9 cellular contexts compared by ENCODE assay signal in genomic region chr7:27169658-27170493, GRCh38. TPM values are rescaled to one million over a fixed set of nuclear protein-coding genes. Genes with fewer than 3 reads are reported as not detected.
A peak's percentile ranks its signal among the peaks of the same experiment; 100 is the strongest.
DNase-seq lines count a peak whose midpoint lies in the region; ATAC-seq and TF ChIP-seq lines count a peak whose summit lies in the region.
"Had no signal": no experiment of that assay in that cellular context is flagged by ENCODE, and none has a peak within 500 bp of the region (broad histone marks: within the 10 kb centered on the region; RNA-seq: fewer than 3 reads in every experiment).

No MANE protein-coding gene starts in this region.

- peaks cover 53% of the 10 kb centered on the region for H3K4me1 ChIP-seq in lower lobe of right lung

- peak; percentile 3; the same call in 1 of the 3 replicates for ATAC-seq in SK-N-SH treated with all-trans-retinoic acid at 6 μM for 48 hours
- no peak for ATAC-seq in lower lobe of right lung
- ATAC-seq in HG03095 (IDR thresholded peaks at IDR 0.05; ENCODE audit: unreplicated experiment): no peak

- intact Hi-C loops in lower lobe of right lung (cut with DNase I): no loop called here

- no peaks in the 10 kb centered on the region for H3K9me3 ChIP-seq in lower lobe of right lung
- H3K9me3 ChIP-seq: adrenal gland had no signal

- H3K27me3 ChIP-seq in lower lobe of right lung (ENCODE audit: low read depth): peaks cover 100% of the 10 kb centered on the region

- H3K36me3 ChIP-seq in lower lobe of right lung: no peaks in the 10 kb centered on the region
- H3K36me3 ChIP-seq: adrenal gland had no signal

- TF ChIP-seq CTCF in 22Rv1 (IDR thresholded peaks at IDR 0.05): 0 out of 2 replicates have a peak, but pooled peaks have one; percentile 13
- no peak for TF ChIP-seq CTCF in lower lobe of right lung (IDR thresholded peaks at IDR 0.05)

- DNase-seq in GM04504 (ENCODE audit: low read depth) (peak; percentile 29), lower lobe of right lung (peak; percentile 39), hepatic stellate cell (ENCODE audit: low spot score) (no peak), NCI-H446 treated with DMSO at 0.1 percent for 48 hours (lab: John Stamatoyannopoulos, UW) (no peak), RPMI8226 (no peak)

- no peak overlapping the region for H3K4me3 ChIP-seq in lower lobe of right lung
- H3K4me3 ChIP-seq: adrenal gland had no signal

- H3K27ac ChIP-seq in 22Rv1 (peak overlapping the region; percentile 48), lower lobe of right lung (no peak overlapping the region)
- H3K27ac ChIP-seq: adrenal gland had no signal

TF ChIP-seq in SK-N-SH treated with all-trans-retinoic acid at 6 μM for 48 hours, 23 proteins besides CTCF, POLR2A, EP300 and RAD21:
- no peak for TF ChIP-seq PPARA (CRISPR knock-in tag; IDR thresholded peaks at IDR 0.05; ENCODE audit: borderline replicate concordance)
- TF ChIP-seq ZNF8 (CRISPR knock-in tag; IDR thresholded peaks at IDR 0.05): no peak
- no peak for TF ChIP-seq ZC3H10 (CRISPR knock-in tag; IDR thresholded peaks at IDR 0.05)
- TF ChIP-seq CREB5 (CRISPR knock-in tag; IDR thresholded peaks at IDR 0.05; ENCODE audit: low read depth): no peak
- TF ChIP-seq OSR1 (CRISPR knock-in tag; IDR thresholded peaks at IDR 0.05): no peak
- TF ChIP-seq CSDC2 (CRISPR knock-in tag; IDR thresholded peaks at IDR 0.05): no peak
- TF ChIP-seq ARNTL (CRISPR knock-in tag; IDR thresholded peaks at IDR 0.05; ENCODE audit: borderline replicate concordance, low read depth): no peak
- TF ChIP-seq ZFP30 (CRISPR knock-in tag; IDR thresholded peaks at IDR 0.05): no peak

RNA-seq across cellular contexts. Expression of gene HOXA10, which starts 4.2 kb away (rescaled TPM):
- 0.38 TPM for total RNA-seq in lower lobe of right lung

RNA-seq across cellular contexts. Expression of gene HOXA9, which starts 4.5 kb away (rescaled TPM):
- 1.7 TPM for total RNA-seq in lower lobe of right lung

RNA-seq across cellular contexts. Expression of gene HOXA7, which starts 13.4 kb away (rescaled TPM):
- 2.2 TPM for total RNA-seq in lower lobe of right lung

RNA-seq across cellular contexts. Expression of gene HOXA11, which starts 15.2 kb away (rescaled TPM):
- not detected for total RNA-seq in lower lobe of right lung

RNA-seq across cellular contexts. Expression of gene HOXA3, which starts 17.5 kb away (rescaled TPM):
- 4.6 TPM for total RNA-seq in lower lobe of right lung

Comparison
In these comparisons a context has a peak if more than half of its experiments do, and no peak if none do; other contexts are left out.
1. DNase-seq: peak in GM04504 (single experiment) and lower lobe of right lung (single experiment); none in hepatic stellate cell (single experiment), NCI-H446 treated with DMSO at 0.1 percent for 48 hours (single experiment) and RPMI8226 (single experiment).